In the genomic region with DNA sequence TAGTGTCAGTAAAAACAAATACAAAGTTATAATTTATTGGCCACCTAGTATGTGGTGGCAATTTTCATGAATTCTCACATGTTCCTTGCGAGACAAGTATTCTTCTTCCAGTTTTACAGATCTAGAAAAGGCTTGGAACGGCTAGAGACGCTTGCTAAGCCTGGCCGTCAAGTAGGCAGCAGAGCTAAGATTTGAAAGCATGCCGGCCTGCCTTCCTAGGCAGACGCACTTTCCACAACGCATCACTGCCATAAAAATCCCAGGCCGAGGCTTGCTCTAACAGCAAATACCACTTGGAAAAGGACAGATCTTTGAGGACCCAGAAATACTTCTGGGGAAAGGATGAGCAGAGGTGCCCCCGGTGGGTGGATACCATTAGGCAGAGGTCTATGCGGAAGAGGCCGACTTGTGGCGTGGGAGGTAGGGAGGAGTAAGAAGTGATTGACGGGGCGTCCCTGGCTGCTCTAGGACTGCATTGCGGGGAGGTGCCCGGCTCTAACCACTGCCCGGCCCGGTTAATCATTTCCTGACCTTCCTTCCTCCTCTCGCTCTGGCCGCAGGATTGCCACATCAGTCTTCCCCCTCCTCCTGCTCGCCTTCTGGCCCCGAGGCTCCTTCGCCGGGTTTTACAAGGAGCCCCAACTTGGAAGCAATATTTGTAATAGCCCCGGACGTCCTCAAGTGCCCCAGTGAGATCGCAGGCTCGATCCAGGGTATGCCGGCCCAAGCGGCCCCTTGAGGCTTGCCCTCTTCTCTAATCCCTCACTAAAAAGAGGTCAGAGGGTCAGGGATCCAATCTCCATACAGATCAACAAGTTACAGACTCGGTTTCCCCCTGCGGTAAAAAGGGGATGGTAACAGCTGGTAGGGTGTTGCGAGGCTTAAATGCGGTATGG, we compare ENCODE assay signal across 2 cellular contexts.
TF ChIP-seq lines count a peak whose summit lies in the region.

No MANE protein-coding gene starts in this region.

TF ChIP-seq in IMR-90, 13 proteins besides CTCF, POLR2A, EP300 and RAD21 (continued from another document):
- TF ChIP-seq SMC3 (IDR thresholded peaks at IDR 0.05; ENCODE audit: low read depth, low read length), result peak; percentile 25; the same call in 1 of the 2 replicates
- TF ChIP-seq CHD1 (IDR thresholded peaks at IDR 0.05; ENCODE audit: low read depth, low read length), result no peak; the same call in 1 of the 2 replicates
- peak; percentile 97 for TF ChIP-seq CEBPB (IDR thresholded peaks at IDR 0.05; ENCODE audit: low read depth, low read length)
- peak; percentile 82 for TF ChIP-seq BHLHE40 (IDR thresholded peaks at IDR 0.05; ENCODE audit: low read depth, low read length)
- TF ChIP-seq MAFK (IDR thresholded peaks at IDR 0.05; ENCODE audit: low read depth, low read length), result no peak
- TF ChIP-seq, protein P1, sequence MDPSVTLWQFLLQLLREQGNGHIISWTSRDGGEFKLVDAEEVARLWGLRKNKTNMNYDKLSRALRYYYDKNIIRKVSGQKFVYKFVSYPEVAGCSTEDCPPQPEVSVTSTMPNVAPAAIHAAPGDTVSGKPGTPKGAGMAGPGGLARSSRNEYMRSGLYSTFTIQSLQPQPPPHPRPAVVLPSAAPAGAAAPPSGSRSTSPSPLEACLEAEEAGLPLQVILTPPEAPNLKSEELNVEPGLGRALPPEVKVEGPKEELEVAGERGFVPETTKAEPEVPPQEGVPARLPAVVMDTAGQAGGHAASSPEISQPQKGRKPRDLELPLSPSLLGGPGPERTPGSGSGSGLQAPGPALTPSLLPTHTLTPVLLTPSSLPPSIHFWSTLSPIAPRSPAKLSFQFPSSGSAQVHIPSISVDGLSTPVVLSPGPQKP (IDR thresholded peaks at IDR 0.05; ENCODE audit: borderline replicate concordance, low read depth, low read length), result no peak

TF ChIP-seq in WTC11, 78 proteins besides CTCF, POLR2A, EP300 and RAD21 (continued from another document):
- TF ChIP-seq, protein P2, sequence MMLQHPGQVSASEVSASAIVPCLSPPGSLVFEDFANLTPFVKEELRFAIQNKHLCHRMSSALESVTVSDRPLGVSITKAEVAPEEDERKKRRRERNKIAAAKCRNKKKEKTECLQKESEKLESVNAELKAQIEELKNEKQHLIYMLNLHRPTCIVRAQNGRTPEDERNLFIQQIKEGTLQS (CRISPR knock-in tag; conservative IDR thresholded peaks at IDR 0.05), result no peak
- TF ChIP-seq SMAD4 (CRISPR knock-in tag; IDR thresholded peaks at IDR 0.05) (no peak), SP1 (CRISPR knock-in tag; conservative IDR thresholded peaks at IDR 0.05) (peak; percentile 58), IRF2 (CRISPR knock-in tag; IDR thresholded peaks at IDR 0.05; ENCODE audit: borderline replicate concordance, low read depth) (no peak), TEAD4 (CRISPR knock-in tag; IDR thresholded peaks at IDR 0.05) (no peak), FOXP1 (CRISPR knock-in tag; IDR thresholded peaks at IDR 0.05; ENCODE audit: borderline replicate concordance) (no peak), CREM (CRISPR knock-in tag; IDR thresholded peaks at IDR 0.05) (no peak)
- TF ChIP-seq, protein P3, sequence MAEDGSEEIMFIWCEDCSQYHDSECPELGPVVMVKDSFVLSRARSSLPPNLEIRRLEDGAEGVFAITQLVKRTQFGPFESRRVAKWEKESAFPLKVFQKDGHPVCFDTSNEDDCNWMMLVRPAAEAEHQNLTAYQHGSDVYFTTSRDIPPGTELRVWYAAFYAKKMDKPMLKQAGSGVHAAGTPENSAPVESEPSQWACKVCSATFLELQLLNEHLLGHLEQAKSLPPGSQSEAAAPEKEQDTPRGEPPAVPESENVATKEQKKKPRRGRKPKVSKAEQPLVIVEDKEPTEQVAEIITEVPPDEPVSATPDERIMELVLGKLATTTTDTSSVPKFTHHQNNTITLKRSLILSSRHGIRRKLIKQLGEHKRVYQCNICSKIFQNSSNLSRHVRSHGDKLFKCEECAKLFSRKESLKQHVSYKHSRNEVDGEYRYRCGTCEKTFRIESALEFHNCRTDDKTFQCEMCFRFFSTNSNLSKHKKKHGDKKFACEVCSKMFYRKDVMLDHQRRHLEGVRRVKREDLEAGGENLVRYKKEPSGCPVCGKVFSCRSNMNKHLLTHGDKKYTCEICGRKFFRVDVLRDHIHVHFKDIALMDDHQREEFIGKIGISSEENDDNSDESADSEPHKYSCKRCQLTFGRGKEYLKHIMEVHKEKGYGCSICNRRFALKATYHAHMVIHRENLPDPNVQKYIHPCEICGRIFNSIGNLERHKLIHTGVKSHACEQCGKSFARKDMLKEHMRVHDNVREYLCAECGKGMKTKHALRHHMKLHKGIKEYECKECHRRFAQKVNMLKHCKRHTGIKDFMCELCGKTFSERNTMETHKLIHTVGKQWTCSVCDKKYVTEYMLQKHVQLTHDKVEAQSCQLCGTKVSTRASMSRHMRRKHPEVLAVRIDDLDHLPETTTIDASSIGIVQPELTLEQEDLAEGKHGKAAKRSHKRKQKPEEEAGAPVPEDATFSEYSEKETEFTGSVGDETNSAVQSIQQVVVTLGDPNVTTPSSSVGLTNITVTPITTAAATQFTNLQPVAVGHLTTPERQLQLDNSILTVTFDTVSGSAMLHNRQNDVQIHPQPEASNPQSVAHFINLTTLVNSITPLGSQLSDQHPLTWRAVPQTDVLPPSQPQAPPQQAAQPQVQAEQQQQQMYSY (CRISPR knock-in tag; IDR thresholded peaks at IDR 0.05), result peak; percentile 96
- TF ChIP-seq, protein P4, sequence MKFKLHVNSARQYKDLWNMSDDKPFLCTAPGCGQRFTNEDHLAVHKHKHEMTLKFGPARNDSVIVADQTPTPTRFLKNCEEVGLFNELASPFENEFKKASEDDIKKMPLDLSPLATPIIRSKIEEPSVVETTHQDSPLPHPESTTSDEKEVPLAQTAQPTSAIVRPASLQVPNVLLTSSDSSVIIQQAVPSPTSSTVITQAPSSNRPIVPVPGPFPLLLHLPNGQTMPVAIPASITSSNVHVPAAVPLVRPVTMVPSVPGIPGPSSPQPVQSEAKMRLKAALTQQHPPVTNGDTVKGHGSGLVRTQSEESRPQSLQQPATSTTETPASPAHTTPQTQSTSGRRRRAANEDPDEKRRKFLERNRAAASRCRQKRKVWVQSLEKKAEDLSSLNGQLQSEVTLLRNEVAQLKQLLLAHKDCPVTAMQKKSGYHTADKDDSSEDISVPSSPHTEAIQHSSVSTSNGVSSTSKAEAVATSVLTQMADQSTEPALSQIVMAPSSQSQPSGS (CRISPR knock-in tag; IDR thresholded peaks at IDR 0.05; ENCODE audit: borderline replicate concordance, low read depth), result no peak
- TF ChIP-seq, protein P5, sequence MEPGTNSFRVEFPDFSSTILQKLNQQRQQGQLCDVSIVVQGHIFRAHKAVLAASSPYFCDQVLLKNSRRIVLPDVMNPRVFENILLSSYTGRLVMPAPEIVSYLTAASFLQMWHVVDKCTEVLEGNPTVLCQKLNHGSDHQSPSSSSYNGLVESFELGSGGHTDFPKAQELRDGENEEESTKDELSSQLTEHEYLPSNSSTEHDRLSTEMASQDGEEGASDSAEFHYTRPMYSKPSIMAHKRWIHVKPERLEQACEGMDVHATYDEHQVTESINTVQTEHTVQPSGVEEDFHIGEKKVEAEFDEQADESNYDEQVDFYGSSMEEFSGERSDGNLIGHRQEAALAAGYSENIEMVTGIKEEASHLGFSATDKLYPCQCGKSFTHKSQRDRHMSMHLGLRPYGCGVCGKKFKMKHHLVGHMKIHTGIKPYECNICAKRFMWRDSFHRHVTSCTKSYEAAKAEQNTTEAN (CRISPR knock-in tag; IDR thresholded peaks at IDR 0.05), result 0 out of 2 replicates have a peak, but pooled peaks have one; percentile 45
- TF ChIP-seq, protein P6, sequence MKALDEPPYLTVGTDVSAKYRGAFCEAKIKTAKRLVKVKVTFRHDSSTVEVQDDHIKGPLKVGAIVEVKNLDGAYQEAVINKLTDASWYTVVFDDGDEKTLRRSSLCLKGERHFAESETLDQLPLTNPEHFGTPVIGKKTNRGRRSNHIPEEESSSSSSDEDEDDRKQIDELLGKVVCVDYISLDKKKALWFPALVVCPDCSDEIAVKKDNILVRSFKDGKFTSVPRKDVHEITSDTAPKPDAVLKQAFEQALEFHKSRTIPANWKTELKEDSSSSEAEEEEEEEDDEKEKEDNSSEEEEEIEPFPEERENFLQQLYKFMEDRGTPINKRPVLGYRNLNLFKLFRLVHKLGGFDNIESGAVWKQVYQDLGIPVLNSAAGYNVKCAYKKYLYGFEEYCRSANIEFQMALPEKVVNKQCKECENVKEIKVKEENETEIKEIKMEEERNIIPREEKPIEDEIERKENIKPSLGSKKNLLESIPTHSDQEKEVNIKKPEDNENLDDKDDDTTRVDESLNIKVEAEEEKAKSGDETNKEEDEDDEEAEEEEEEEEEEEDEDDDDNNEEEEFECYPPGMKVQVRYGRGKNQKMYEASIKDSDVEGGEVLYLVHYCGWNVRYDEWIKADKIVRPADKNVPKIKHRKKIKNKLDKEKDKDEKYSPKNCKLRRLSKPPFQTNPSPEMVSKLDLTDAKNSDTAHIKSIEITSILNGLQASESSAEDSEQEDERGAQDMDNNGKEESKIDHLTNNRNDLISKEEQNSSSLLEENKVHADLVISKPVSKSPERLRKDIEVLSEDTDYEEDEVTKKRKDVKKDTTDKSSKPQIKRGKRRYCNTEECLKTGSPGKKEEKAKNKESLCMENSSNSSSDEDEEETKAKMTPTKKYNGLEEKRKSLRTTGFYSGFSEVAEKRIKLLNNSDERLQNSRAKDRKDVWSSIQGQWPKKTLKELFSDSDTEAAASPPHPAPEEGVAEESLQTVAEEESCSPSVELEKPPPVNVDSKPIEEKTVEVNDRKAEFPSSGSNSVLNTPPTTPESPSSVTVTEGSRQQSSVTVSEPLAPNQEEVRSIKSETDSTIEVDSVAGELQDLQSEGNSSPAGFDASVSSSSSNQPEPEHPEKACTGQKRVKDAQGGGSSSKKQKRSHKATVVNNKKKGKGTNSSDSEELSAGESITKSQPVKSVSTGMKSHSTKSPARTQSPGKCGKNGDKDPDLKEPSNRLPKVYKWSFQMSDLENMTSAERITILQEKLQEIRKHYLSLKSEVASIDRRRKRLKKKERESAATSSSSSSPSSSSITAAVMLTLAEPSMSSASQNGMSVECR (CRISPR knock-in tag; IDR thresholded peaks at IDR 0.05; ENCODE audit: borderline replicate concordance), result 0 out of 2 replicates have a peak, but pooled peaks have one; percentile 24
- TF ChIP-seq, protein P7, sequence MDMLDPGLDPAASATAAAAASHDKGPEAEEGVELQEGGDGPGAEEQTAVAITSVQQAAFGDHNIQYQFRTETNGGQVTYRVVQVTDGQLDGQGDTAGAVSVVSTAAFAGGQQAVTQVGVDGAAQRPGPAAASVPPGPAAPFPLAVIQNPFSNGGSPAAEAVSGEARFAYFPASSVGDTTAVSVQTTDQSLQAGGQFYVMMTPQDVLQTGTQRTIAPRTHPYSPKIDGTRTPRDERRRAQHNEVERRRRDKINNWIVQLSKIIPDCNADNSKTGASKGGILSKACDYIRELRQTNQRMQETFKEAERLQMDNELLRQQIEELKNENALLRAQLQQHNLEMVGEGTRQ (CRISPR knock-in tag; IDR thresholded peaks at IDR 0.05), result no peak
- TF ChIP-seq, protein P8, sequence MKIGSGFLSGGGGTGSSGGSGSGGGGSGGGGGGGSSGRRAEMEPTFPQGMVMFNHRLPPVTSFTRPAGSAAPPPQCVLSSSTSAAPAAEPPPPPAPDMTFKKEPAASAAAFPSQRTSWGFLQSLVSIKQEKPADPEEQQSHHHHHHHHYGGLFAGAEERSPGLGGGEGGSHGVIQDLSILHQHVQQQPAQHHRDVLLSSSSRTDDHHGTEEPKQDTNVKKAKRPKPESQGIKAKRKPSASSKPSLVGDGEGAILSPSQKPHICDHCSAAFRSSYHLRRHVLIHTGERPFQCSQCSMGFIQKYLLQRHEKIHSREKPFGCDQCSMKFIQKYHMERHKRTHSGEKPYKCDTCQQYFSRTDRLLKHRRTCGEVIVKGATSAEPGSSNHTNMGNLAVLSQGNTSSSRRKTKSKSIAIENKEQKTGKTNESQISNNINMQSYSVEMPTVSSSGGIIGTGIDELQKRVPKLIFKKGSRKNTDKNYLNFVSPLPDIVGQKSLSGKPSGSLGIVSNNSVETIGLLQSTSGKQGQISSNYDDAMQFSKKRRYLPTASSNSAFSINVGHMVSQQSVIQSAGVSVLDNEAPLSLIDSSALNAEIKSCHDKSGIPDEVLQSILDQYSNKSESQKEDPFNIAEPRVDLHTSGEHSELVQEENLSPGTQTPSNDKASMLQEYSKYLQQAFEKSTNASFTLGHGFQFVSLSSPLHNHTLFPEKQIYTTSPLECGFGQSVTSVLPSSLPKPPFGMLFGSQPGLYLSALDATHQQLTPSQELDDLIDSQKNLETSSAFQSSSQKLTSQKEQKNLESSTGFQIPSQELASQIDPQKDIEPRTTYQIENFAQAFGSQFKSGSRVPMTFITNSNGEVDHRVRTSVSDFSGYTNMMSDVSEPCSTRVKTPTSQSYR (CRISPR knock-in tag; IDR thresholded peaks at IDR 0.05), result no peak
